ENCODE assay signal across 9 cellular contexts in the genomic region with DNA sequence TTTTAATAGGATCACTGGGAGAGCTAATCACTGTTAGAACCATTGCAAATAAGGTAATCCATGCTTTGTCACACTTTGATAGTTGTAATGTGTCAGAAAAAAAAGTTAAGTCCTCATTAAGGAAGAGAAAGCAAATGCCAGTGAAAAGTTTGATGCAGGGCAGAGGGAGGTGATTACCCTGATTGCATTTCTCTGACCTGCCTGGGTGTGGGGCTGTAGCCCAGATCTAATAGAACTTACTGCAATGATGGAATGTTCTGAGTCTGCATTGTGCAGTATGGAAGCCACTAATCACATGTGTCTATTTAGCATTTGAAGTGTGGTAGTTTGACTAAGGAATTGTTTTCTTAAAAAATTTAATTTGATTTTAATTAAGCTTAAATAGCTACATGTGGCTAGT.
A peak's percentile ranks its signal among the peaks of the same experiment; 100 is the strongest.
DNase-seq lines count a peak whose midpoint lies in the region; ATAC-seq and TF ChIP-seq lines count a peak whose summit lies in the region.
"Had no signal": no experiment of that assay in that cellular context is flagged by ENCODE, and none has a peak within 500 bp of the region (broad histone marks: within the 10 kb centered on the region; RNA-seq: fewer than 3 reads in every experiment).

No MANE protein-coding gene starts in this region.

- no peaks in the 10 kb centered on the region for H3K36me3 Mint-ChIP-seq in activated CD4-positive, alpha-beta T cell treated with anti-CD3 and anti-CD28 coated beads, Interleukin-2, amount 10 ng/mL, durations not matched to agents 24 days and 14 days (ENCODE audit: low read depth)
- H3K36me3 Mint-ChIP-seq: CD4-positive, CD25-positive, alpha-beta regulatory T cell had no signal

- H3K4me3 Mint-ChIP-seq in activated CD4-positive, alpha-beta T cell treated with anti-CD3 and anti-CD28 coated beads, Interleukin-2, amount 10 ng/mL, durations not matched to agents 24 days and 14 days, result no peak overlapping the region
- H3K4me3 Mint-ChIP-seq: CD4-positive, CD25-positive, alpha-beta regulatory T cell had no signal

- TF ChIP-seq CTCF in body of pancreas (IDR thresholded peaks at IDR 0.05) (peak in 5 of 7 experiments; percentile 20 to 36 (median 29)), upper lobe of left lung (IDR thresholded peaks at IDR 0.05) (peak in 4 of 6 experiments; percentile 16 to 44 (median 26))

- TF ChIP-seq EP300 in upper lobe of left lung (IDR thresholded peaks at IDR 0.05), result no peak

- intact Hi-C loops in activated CD4-positive, alpha-beta T cell treated with anti-CD3 and anti-CD28 coated beads, Interleukin-2, amount 10 ng/mL, durations not matched to agents 24 days and 14 days (cut with micrococcal nuclease), result no loop called here
- intact Hi-C loops in body of pancreas (cut with DNase I) (no loop called here), posterior cingulate gyrus (cut with DNase I) (no loop called here)

- H3K27me3 ChIP-seq in body of pancreas, result no peaks in the 10 kb centered on the region
- no peaks in the 10 kb centered on the region for H3K27me3 ChIP-seq in upper lobe of left lung

- H3K27ac ChIP-seq in body of pancreas (no peak overlapping the region), upper lobe of left lung (no peak overlapping the region)

- H3K9me3 Mint-ChIP-seq in activated CD4-positive, alpha-beta T cell treated with anti-CD3 and anti-CD28 coated beads, Interleukin-2, amount 10 ng/mL, durations not matched to agents 24 days and 14 days, result no peaks in the 10 kb centered on the region
- H3K9me3 Mint-ChIP-seq: CD4-positive, CD25-positive, alpha-beta regulatory T cell had no signal

- H3K9me3 ChIP-seq in body of pancreas, result no peaks in the 10 kb centered on the region
- no peaks in the 10 kb centered on the region for H3K9me3 ChIP-seq in upper lobe of left lung

- H3K27me3 Mint-ChIP-seq in activated CD4-positive, alpha-beta T cell treated with anti-CD3 and anti-CD28 coated beads, Interleukin-2, amount 10 ng/mL, durations not matched to agents 24 days and 14 days, result peaks cover 3% of the 10 kb centered on the region
- H3K27me3 Mint-ChIP-seq: CD4-positive, CD25-positive, alpha-beta regulatory T cell had no signal

- no peak for TF ChIP-seq POLR2A in body of pancreas (IDR thresholded peaks at IDR 0.05)
- TF ChIP-seq POLR2A in upper lobe of left lung (IDR thresholded peaks at IDR 0.05), result no peak

- no peak overlapping the region for H3K27ac Mint-ChIP-seq in activated CD4-positive, alpha-beta T cell treated with anti-CD3 and anti-CD28 coated beads, Interleukin-2, amount 10 ng/mL, durations not matched to agents 24 days and 14 days
- H3K27ac Mint-ChIP-seq: CD4-positive, CD25-positive, alpha-beta regulatory T cell had no signal

- ATAC-seq in HG03558 (IDR thresholded peaks at IDR 0.05; ENCODE audit: extremely low read depth, unreplicated experiment) (peak; percentile 52), body of pancreas (no peak), upper lobe of left lung (ENCODE audit: low FRiP score in 2 of 2) (no peak)

- DNase-seq in activated CD4-positive, alpha-beta T cell treated with anti-CD3 and anti-CD28 coated beads, Interleukin-2, amount 10 ng/mL, durations not matched to agents 24 days and 14 days, result peak; percentile 61
- no peak for DNase-seq in activated CD4-positive, alpha-beta T cell treated with anti-CD3 and anti-CD28 coated beads, Interleukin-2, amount 50 U/mL, for 48 hours
- DNase-seq in body of pancreas (no peak), upper lobe of left lung (no peak), H4 (ENCODE audit: low spot score) (no peak), posterior cingulate gyrus (no peak), NCI-H1436 treated with DMSO at 0.1 percent for 48 hours (lab: John Stamatoyannopoulos, UW) (no peak)

- H3K4me1 Mint-ChIP-seq in activated CD4-positive, alpha-beta T cell treated with anti-CD3 and anti-CD28 coated beads, Interleukin-2, amount 10 ng/mL, durations not matched to agents 24 days and 14 days, result no peaks in the 10 kb centered on the region
- H3K4me1 Mint-ChIP-seq: CD4-positive, CD25-positive, alpha-beta regulatory T cell had no signal

- H3K4me1 ChIP-seq in body of pancreas, result peaks cover 19% of the 10 kb centered on the region
- no peaks in the 10 kb centered on the region for H3K4me1 ChIP-seq in upper lobe of left lung

- no peaks in the 10 kb centered on the region for H3K36me3 ChIP-seq in body of pancreas (replicated peaks in 1 of 2; ENCODE audit: insufficient read depth in 1 of 2, low read depth in 2 of 2)
- no peaks in the 10 kb centered on the region for H3K36me3 ChIP-seq in upper lobe of left lung

- no peak overlapping the region for H3K4me3 ChIP-seq in body of pancreas
- no peak overlapping the region for H3K4me3 ChIP-seq in upper lobe of left lung
